In genomic region chr11:14269956-14270355, GRCh38 we compare ENCODE assay signal across 19 cellular contexts.
A peak's percentile ranks its signal among the peaks of the same experiment; 100 is the strongest.
DNase-seq lines count a peak whose midpoint lies in the region; ATAC-seq and TF ChIP-seq lines count a peak whose summit lies in the region.
"Had no signal": no experiment of that assay in that cellular context is flagged by ENCODE, and none has a peak within 500 bp of the region (broad histone marks: within the 10 kb centered on the region; RNA-seq: fewer than 3 reads in every experiment).

No MANE protein-coding gene starts in this region.

- H3K4me3 Mint-ChIP-seq in naive B cell, result peak overlapping the region in 5 of 8 donors; percentile 2 to 35 (median 14)
- H3K4me3 Mint-ChIP-seq: activated naive CD8-positive, alpha-beta T cell treated with anti-CD3 and anti-CD28 coated beads, Interleukin-2, amount 50 U/mL, for 24 hours; activated T-cell treated with anti-CD3 and anti-CD28 coated beads, Interleukin-2, amount 50 U/mL, for 24 hours; neural crest cell had no signal

- H2AFZ ChIP-seq in SK-N-SH (ENCODE audit: low read depth), result no peak overlapping the region

- H3K27ac Mint-ChIP-seq in naive B cell, result peak overlapping the region; percentile 7 to 91 (median 57)

- no peaks in the 10 kb centered on the region for H4K20me1 ChIP-seq in SK-N-SH (ENCODE audit: insufficient read depth)

- peaks cover 8 to 22% of the 10 kb centered on the region in 2 experiments for H3K36me3 ChIP-seq in SK-N-SH (replicated peaks in 1 of 2; ENCODE audit: control insufficient read depth in 1 of 2, insufficient read depth in 2 of 2, low read length in 1 of 2)
- H3K36me3 ChIP-seq in effector memory CD4-positive, alpha-beta T cell (ENCODE audit: control insufficient read depth, insufficient read depth, low read length), result no peaks in the 10 kb centered on the region

- peaks cover 4% of the 10 kb centered on the region for H3F3A ChIP-seq in SK-N-SH (replicated peaks; ENCODE audit: insufficient read depth)

- H3K27me3 Mint-ChIP-seq in naive B cell, result no peaks in the 10 kb centered on the region
- H3K27me3 Mint-ChIP-seq: activated naive CD8-positive, alpha-beta T cell treated with anti-CD3 and anti-CD28 coated beads, Interleukin-2, amount 50 U/mL, for 24 hours; activated T-cell treated with anti-CD3 and anti-CD28 coated beads, Interleukin-2, amount 50 U/mL, for 24 hours had no signal

- H3K36me3 Mint-ChIP-seq in naive B cell, result peaks cover 7 to 12% of the 10 kb centered on the region in 2 donors

- H3K27ac ChIP-seq in SK-N-SH (ENCODE audit: low read depth in 2 of 2, low read length in 1 of 2), result no peak overlapping the region
- no peak overlapping the region for H3K27ac ChIP-seq in effector memory CD4-positive, alpha-beta T cell (ENCODE audit: insufficient read depth, low read length, poor library complexity, severe bottlenecking)
- H3K27ac ChIP-seq: 22Rv1, KMS-11 had no signal

- H3K4me1 ChIP-seq in SK-N-SH (ENCODE audit: control insufficient read depth in 1 of 2, insufficient read depth in 2 of 2, low read depth in 1 of 2, low read length in 1 of 2), result no peaks in the 10 kb centered on the region
- peaks cover 10% of the 10 kb centered on the region for H3K4me1 ChIP-seq in effector memory CD4-positive, alpha-beta T cell (ENCODE audit: control insufficient read depth, insufficient read depth, low read length, poor library complexity, severe bottlenecking)

- no peaks in the 10 kb centered on the region for H3K9me3 ChIP-seq in SK-N-SH
- H3K9me3 ChIP-seq in effector memory CD4-positive, alpha-beta T cell (ENCODE audit: control insufficient read depth, low read length), result no peaks in the 10 kb centered on the region

- no peaks in the 10 kb centered on the region for H3K9me2 ChIP-seq in SK-N-SH

- no peaks in the 10 kb centered on the region for H3K27me3 ChIP-seq in SK-N-SH (ENCODE audit: insufficient read depth)
- H3K27me3 ChIP-seq in effector memory CD4-positive, alpha-beta T cell (replicated peaks; ENCODE audit: control insufficient read depth, insufficient read depth, low read length, poor library complexity, severe bottlenecking), result no peaks in the 10 kb centered on the region

- H3K4me2 ChIP-seq in SK-N-SH, result no peak overlapping the region
- H3K4me2 ChIP-seq: KMS-11 had no signal

- no peak overlapping the region for H3K4me3 ChIP-seq in SK-N-SH (ENCODE audit: low read depth in 2 of 2, low read length in 1 of 2)
- H3K4me3 ChIP-seq in effector memory CD4-positive, alpha-beta T cell (ENCODE audit: insufficient read depth, low read depth, low read length, poor library complexity, severe bottlenecking), result no peak overlapping the region

- DNase-seq in SK-N-SH, result no peak
- peak; percentile 11 for DNase-seq in naive B cell
- no peak for DNase-seq in MV-4-11 (lab: John Stamatoyannopoulos, UW)
- no peak for DNase-seq in effector memory CD4-positive, alpha-beta T cell
- DNase-seq in stimulated activated CD8-positive, alpha-beta memory T cell treated with anti-CD3 and anti-CD28 coated beads, Interleukin-4, amount 100 ng/mL, for 48 hours, result no peak
- DNase-seq: activated naive CD8-positive, alpha-beta T cell treated with anti-CD3 and anti-CD28 coated beads, Interleukin-2, amount 50 U/mL, for 24 hours; activated T-cell treated with anti-CD3 and anti-CD28 coated beads, Interleukin-2, amount 50 U/mL, for 24 hours; foreskin fibroblast; mammary epithelial cell; NCI-H1694; NCI-H526 treated with DMSO at 0.1 percent for 48 hours; right cardiac atrium; stimulated activated CD4-positive, alpha-beta T cell treated with anti-CD3 and anti-CD28 coated beads, Interleukin-2, amount 100 ng/mL, for 24 hours had no signal

- no peaks in the 10 kb centered on the region for H3K9me3 Mint-ChIP-seq in naive B cell
- H3K9me3 Mint-ChIP-seq: activated T-cell treated with anti-CD3 and anti-CD28 coated beads, Interleukin-2, amount 50 U/mL, for 24 hours had no signal

- peaks cover 25 to 42% (median 40%) of the 10 kb centered on the region in 3 donors for H3K4me1 Mint-ChIP-seq in naive B cell

- WGBS in SK-N-SH (ENCODE audit: low lambda C conversion rate), result 89% methylated on average over 4 of the region's 4 CpGs

- no peak for TF ChIP-seq CTCF in SK-N-SH (IDR thresholded peaks at IDR 0.05)

- no peak for TF ChIP-seq RAD21 in SK-N-SH (IDR thresholded peaks at IDR 0.05; ENCODE audit: low read length)

- no peak for TF ChIP-seq EP300 in SK-N-SH (IDR thresholded peaks at IDR 0.05; ENCODE audit: borderline replicate concordance in 1 of 2, low read depth in 1 of 2, low read length in 1 of 2)

- CTCF ChIA-PET in SK-N-SH (lab: Yijun Ruan, JAX), result no interaction called here

- H3K79me2 ChIP-seq in SK-N-SH (ENCODE audit: insufficient read depth), result peaks cover 3% of the 10 kb centered on the region; the same call in 1 of the 2 replicates

- no peak for ATAC-seq in SK-N-SH treated with all-trans-retinoic acid at 6 μM for 48 hours
- ATAC-seq in GM19467 (IDR thresholded peaks at IDR 0.05; ENCODE audit: unreplicated experiment), result peak; percentile 36
- peak; percentile 37 for ATAC-seq in HG03378 (IDR thresholded peaks at IDR 0.05; ENCODE audit: unreplicated experiment)
- peak; percentile 66 for ATAC-seq in naive B cell (ENCODE audit: low read depth in 2 of 2)
- ATAC-seq: right cardiac atrium had no signal

- POLR2A ChIA-PET in SK-N-SH (lab: Yijun Ruan, JAX), result no interaction called here

- no peak overlapping the region for H3K9ac ChIP-seq in SK-N-SH
- H3K9ac ChIP-seq: KMS-11 had no signal

TF ChIP-seq in SK-N-SH, 30 proteins besides CTCF, POLR2A, EP300 and RAD21:
- TF ChIP-seq, protein P1, sequence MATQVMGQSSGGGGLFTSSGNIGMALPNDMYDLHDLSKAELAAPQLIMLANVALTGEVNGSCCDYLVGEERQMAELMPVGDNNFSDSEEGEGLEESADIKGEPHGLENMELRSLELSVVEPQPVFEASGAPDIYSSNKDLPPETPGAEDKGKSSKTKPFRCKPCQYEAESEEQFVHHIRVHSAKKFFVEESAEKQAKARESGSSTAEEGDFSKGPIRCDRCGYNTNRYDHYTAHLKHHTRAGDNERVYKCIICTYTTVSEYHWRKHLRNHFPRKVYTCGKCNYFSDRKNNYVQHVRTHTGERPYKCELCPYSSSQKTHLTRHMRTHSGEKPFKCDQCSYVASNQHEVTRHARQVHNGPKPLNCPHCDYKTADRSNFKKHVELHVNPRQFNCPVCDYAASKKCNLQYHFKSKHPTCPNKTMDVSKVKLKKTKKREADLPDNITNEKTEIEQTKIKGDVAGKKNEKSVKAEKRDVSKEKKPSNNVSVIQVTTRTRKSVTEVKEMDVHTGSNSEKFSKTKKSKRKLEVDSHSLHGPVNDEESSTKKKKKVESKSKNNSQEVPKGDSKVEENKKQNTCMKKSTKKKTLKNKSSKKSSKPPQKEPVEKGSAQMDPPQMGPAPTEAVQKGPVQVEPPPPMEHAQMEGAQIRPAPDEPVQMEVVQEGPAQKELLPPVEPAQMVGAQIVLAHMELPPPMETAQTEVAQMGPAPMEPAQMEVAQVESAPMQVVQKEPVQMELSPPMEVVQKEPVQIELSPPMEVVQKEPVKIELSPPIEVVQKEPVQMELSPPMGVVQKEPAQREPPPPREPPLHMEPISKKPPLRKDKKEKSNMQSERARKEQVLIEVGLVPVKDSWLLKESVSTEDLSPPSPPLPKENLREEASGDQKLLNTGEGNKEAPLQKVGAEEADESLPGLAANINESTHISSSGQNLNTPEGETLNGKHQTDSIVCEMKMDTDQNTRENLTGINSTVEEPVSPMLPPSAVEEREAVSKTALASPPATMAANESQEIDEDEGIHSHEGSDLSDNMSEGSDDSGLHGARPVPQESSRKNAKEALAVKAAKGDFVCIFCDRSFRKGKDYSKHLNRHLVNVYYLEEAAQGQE (IDR thresholded peaks at IDR 0.05; ENCODE audit: low read depth, low read length), result peak; percentile 61
- TF ChIP-seq MXI1 (IDR thresholded peaks at IDR 0.05; ENCODE audit: low read depth, low read length) (no peak), POLR2AphosphoS5 (IDR thresholded peaks at IDR 0.05; ENCODE audit: low read depth, low read length) (no peak)

TF ChIP-seq in SK-N-SH treated with all-trans-retinoic acid at 6 μM for 48 hours, 23 proteins besides CTCF, POLR2A, EP300 and RAD21:
- no peak for TF ChIP-seq ZFP3 (CRISPR knock-in tag; IDR thresholded peaks at IDR 0.05)
- TF ChIP-seq ISL1 (CRISPR knock-in tag; IDR thresholded peaks at IDR 0.05), result no peak
- TF ChIP-seq CSDC2 (CRISPR knock-in tag; IDR thresholded peaks at IDR 0.05), result no peak
- TF ChIP-seq ZFP30 (CRISPR knock-in tag; IDR thresholded peaks at IDR 0.05), result no peak
- TF ChIP-seq ZNF8 (CRISPR knock-in tag; IDR thresholded peaks at IDR 0.05), result no peak
